In genomic region chr9:134648701-134649525, GRCh38 we compare ENCODE assay signal across 12 cellular contexts. TPM values are rescaled to one million over a fixed set of nuclear protein-coding genes. Genes with fewer than 3 reads are reported as not detected.
DNase-seq lines count a peak whose midpoint lies in the region; ATAC-seq, FAIRE-seq and TF ChIP-seq lines count a peak whose summit lies in the region.
"Had no signal": no experiment of that assay in that cellular context is flagged by ENCODE, and none has a peak within 500 bp of the region (broad histone marks: within the 10 kb centered on the region; RNA-seq: fewer than 3 reads in every experiment).

No MANE protein-coding gene starts in this region.

- H3K27me3 ChIP-seq in ascending aorta (no peaks in the 10 kb centered on the region), muscle layer of colon (ENCODE audit: control insufficient read depth in 1 of 2, insufficient read depth in 2 of 2, low read length in 2 of 2) (no peaks in the 10 kb centered on the region)
- H3K27me3 ChIP-seq: heart left ventricle had no signal

- H3K9me3 ChIP-seq in A549 (no peaks in the 10 kb centered on the region), ascending aorta (no peaks in the 10 kb centered on the region), muscle layer of colon (ENCODE audit: low read length) (no peaks in the 10 kb centered on the region)
- H3K9me3 ChIP-seq: heart left ventricle had no signal

- TF ChIP-seq CTCF in A549 (IDR thresholded peaks at IDR 0.05) (no peak), ascending aorta (IDR thresholded peaks at IDR 0.05) (no peak)

- no peak overlapping the region for H3K4me3 ChIP-seq in A549
- H3K4me3 ChIP-seq in ascending aorta, result no peak overlapping the region
- no peak overlapping the region for H3K4me3 ChIP-seq in muscle layer of colon (ENCODE audit: low read depth in 1 of 2, low read length in 2 of 2)
- H3K4me3 ChIP-seq: heart left ventricle had no signal

- no peak overlapping the region for H3K9ac ChIP-seq in muscle layer of colon (ENCODE audit: low read length)

- no peak for TF ChIP-seq RAD21 in A549 (conservative IDR thresholded peaks at IDR 0.05 in 1 of 2, IDR thresholded peaks at IDR 0.05 in 1 of 2)

- CTCF ChIA-PET in A549 (lab: Yijun Ruan, JAX), result interaction anchor here (0.6 to 1.1 kb wide), 4 partner anchors 39 to 199 kb away, joined by 3 read pairs; no protein-coding TSS in a partner anchor

- no peak for DNase-seq in A549 (ENCODE audit: low read depth in 1 of 2, low spot score in 1 of 2)
- DNase-seq in GM04503 (ENCODE audit: low read depth), result peak; percentile 76
- DNase-seq in ascending aorta (ENCODE audit: low spot score in 2 of 2), result no peak
- no peak for DNase-seq in NCI-H748 (lab: John Stamatoyannopoulos, UW; ENCODE audit: unreplicated experiment)
- no peak for DNase-seq in SK-N-DZ (ENCODE audit: low spot score)
- DNase-seq in erythroblast (lab: John Stamatoyannopoulos, UW), result no peak
- DNase-seq: NCI-H774, T-cell had no signal

- H3K36me3 ChIP-seq in ascending aorta (peaks cover 0 to 6% of the 10 kb centered on the region in 2 donors), muscle layer of colon (ENCODE audit: insufficient read depth, low read length) (peaks cover 8% of the 10 kb centered on the region)

- peak overlapping the region; percentile 17; the same call in 1 of the 3 replicates for H3K4me2 ChIP-seq in A549

- intact Hi-C loops in ascending aorta (cut with DNase I), result loop anchor here (10.0 kb wide), 1 partner anchor 514 kb away; the partner anchor contains the start of gene WDR5

- TF ChIP-seq EP300 in A549 (IDR thresholded peaks at IDR 0.05), result no peak

- H3K27ac ChIP-seq in A549, result peak overlapping the region in 1 of 2 experiments; percentile 44; a peak in 2 of 6 replicates
- H3K27ac ChIP-seq in ascending aorta, result peak overlapping the region; percentile 83 to 92
- peak overlapping the region; percentile 27 for H3K27ac ChIP-seq in muscle layer of colon (ENCODE audit: low read depth, low read length)

- no peak for FAIRE-seq in A549 (lab: Jason Lieb, UNC)
- FAIRE-seq: bronchial epithelial cell had no signal

- ATAC-seq in A549 (no peak), GM19351 (IDR thresholded peaks at IDR 0.05; ENCODE audit: unreplicated experiment) (no peak)

- no peak for TF ChIP-seq POLR2A in A549 (IDR thresholded peaks at IDR 0.05; ENCODE audit: low read length)
- no peak for TF ChIP-seq POLR2A in erythroblast (IDR thresholded peaks at IDR 0.05; ENCODE audit: low read length)

- POLR2A ChIA-PET in A549 (lab: Yijun Ruan, JAX), result no interaction called here

- H3K4me1 ChIP-seq in A549, result peaks cover 54% of the 10 kb centered on the region
- H3K4me1 ChIP-seq in ascending aorta, result peaks cover 23 to 61% of the 10 kb centered on the region in 2 donors
- H3K4me1 ChIP-seq in muscle layer of colon (ENCODE audit: insufficient read depth, low read length), result peaks cover 60% of the 10 kb centered on the region

- 84% methylated on average over 18 of the region's 20 CpGs for WGBS in A549 (ENCODE audit: missing lambda C conversion rate)

TF ChIP-seq in A549, 52 proteins besides CTCF, POLR2A, EP300 and RAD21:
- TF ChIP-seq MYC (IDR thresholded peaks at IDR 0.05; ENCODE audit: borderline replicate concordance, low read length) (no peak), GATA3 (IDR thresholded peaks at IDR 0.05; ENCODE audit: borderline replicate concordance) (no peak), KDM5A (IDR thresholded peaks at IDR 0.05) (no peak), ZC3H11A (IDR thresholded peaks at IDR 0.05) (no peak), CHD2 (IDR thresholded peaks at IDR 0.05; ENCODE audit: low read length, partially characterized antibody) (no peak), SREBF2 (IDR thresholded peaks at IDR 0.05) (no peak), ESRRA (IDR thresholded peaks at IDR 0.05; ENCODE audit: borderline replicate concordance, low read length) (no peak), ZFP36 (IDR thresholded peaks at IDR 0.05; ENCODE audit: borderline replicate concordance, partially characterized antibody) (no peak), NR3C1 (IDR thresholded peaks at IDR 0.05) (no peak), CBX2 (IDR thresholded peaks at IDR 0.05; ENCODE audit: borderline replicate concordance, low read depth) (no peak), TP53 (CRISPR knock-in tag; IDR thresholded peaks at IDR 0.05) (no peak), KDM1A (IDR thresholded peaks at IDR 0.05; ENCODE audit: low read depth) (no peak), PHF8 (IDR thresholded peaks at IDR 0.05; ENCODE audit: borderline replicate concordance, low read depth) (no peak), HOXB5 (CRISPR knock-in tag; IDR thresholded peaks at IDR 0.05) (no peak), JUNB (IDR thresholded peaks at IDR 0.05) (no peak), RFX5 (IDR thresholded peaks at IDR 0.05) (no peak), HMGXB4 (CRISPR knock-in tag; IDR thresholded peaks at IDR 0.05; ENCODE audit: borderline replicate concordance) (no peak)
- TF ChIP-seq, protein P1, sequence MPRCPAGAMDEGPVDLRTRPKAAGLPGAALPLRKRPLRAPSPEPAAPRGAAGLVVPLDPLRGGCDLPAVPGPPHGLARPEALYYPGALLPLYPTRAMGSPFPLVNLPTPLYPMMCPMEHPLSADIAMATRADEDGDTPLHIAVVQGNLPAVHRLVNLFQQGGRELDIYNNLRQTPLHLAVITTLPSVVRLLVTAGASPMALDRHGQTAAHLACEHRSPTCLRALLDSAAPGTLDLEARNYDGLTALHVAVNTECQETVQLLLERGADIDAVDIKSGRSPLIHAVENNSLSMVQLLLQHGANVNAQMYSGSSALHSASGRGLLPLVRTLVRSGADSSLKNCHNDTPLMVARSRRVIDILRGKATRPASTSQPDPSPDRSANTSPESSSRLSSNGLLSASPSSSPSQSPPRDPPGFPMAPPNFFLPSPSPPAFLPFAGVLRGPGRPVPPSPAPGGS (IDR thresholded peaks at IDR 0.05), result no peak
- TF ChIP-seq, protein P2, sequence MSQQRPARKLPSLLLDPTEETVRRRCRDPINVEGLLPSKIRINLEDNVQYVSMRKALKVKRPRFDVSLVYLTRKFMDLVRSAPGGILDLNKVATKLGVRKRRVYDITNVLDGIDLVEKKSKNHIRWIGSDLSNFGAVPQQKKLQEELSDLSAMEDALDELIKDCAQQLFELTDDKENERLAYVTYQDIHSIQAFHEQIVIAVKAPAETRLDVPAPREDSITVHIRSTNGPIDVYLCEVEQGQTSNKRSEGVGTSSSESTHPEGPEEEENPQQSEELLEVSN (IDR thresholded peaks at IDR 0.05; ENCODE audit: borderline replicate concordance, low read depth), result no peak

RNA-seq across cellular contexts. Expression of gene COL5A1, which starts 7.3 kb away (rescaled TPM):
- polyA plus RNA-seq in A549 (2011; rRNA removed) (15.2 and 16.1 TPM in 2 replicates), A549 (2017; fragmentation: RNase III; extraction: RNeasy Plus Mini Kit Qiagen cat#74134 plus additional on column Dnase treatment) (50.7 to 72.3 TPM (median 67.5 TPM) in 3 replicates)
- polyA plus RNA-seq in A549 (2012; cell fraction: cytosol; rRNA removed), result 19.4 and 22.8 TPM in 2 replicates
- polyA plus RNA-seq in A549 (2012; cell fraction: nucleus; rRNA removed), result 109 and 117 TPM in 2 replicates
- polyA minus RNA-seq in A549 (2011; rRNA and poly(A)+ RNA removed), result 18.7 and 27.1 TPM in 2 replicates
- total RNA-seq in ascending aorta, result 99.6 TPM
- polyA plus RNA-seq in SK-N-DZ (2014; cell fraction: cytosol; rRNA removed), result not detected in 2 replicates
- not detected in 2 replicates for polyA plus RNA-seq in SK-N-DZ (2014; cell fraction: nucleus; rRNA removed)
